ENCODE assay signal across 1 cellular context in the genomic region with DNA sequence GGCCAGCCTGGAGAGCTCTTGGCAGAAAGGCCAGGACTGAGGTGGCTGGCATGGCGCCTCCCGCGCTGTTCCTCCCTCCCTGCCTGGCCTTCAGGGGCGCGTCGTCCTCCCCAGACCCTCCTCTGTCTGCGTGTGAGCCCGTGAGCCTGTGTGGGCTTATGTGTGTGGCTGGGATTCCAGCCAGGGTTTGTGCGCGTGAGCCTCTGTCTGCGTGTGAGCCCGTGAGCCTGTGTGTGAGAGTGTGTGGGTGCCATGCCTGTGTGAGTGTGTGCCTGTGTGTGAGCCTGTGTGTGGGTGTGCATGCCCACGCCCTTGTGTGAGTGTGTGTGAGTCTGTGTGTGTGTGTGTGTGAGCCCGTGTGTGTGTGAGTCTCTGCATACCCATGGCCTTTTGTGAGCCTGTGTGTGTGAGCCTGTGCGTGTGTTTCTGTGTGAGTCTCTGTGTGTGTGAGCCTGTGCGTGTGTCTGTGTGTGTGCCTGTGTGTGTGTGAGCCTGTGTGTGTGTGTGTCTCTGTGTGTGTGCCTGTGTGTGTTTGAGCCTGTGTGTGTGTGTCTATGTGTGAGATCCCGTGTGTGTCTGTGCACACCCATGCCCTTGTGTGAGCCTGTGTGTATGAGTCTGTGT.
TF ChIP-seq lines count a peak whose summit lies in the region.

No MANE protein-coding gene starts in this region.

TF ChIP-seq in HepG2, 621 proteins besides CTCF, POLR2A, EP300 and RAD21 (continued from another document):
- TF ChIP-seq AKAP8 (CRISPR knock-in tag; IDR thresholded peaks at IDR 0.05) (0 out of 2 replicates have a peak, but pooled peaks have one; percentile 44), HNRNPL (IDR thresholded peaks at IDR 0.05; ENCODE audit: low read depth, low read length) (peak; percentile 63), KMT2B (CRISPR knock-in tag; IDR thresholded peaks at IDR 0.05) (no peak), KLF6 (CRISPR knock-in tag; IDR thresholded peaks at IDR 0.05) (no peak), IRF2 (CRISPR knock-in tag; IDR thresholded peaks at IDR 0.05) (no peak)
